Comparison of ENCODE assay signal across 15 cellular contexts in the genomic region with DNA sequence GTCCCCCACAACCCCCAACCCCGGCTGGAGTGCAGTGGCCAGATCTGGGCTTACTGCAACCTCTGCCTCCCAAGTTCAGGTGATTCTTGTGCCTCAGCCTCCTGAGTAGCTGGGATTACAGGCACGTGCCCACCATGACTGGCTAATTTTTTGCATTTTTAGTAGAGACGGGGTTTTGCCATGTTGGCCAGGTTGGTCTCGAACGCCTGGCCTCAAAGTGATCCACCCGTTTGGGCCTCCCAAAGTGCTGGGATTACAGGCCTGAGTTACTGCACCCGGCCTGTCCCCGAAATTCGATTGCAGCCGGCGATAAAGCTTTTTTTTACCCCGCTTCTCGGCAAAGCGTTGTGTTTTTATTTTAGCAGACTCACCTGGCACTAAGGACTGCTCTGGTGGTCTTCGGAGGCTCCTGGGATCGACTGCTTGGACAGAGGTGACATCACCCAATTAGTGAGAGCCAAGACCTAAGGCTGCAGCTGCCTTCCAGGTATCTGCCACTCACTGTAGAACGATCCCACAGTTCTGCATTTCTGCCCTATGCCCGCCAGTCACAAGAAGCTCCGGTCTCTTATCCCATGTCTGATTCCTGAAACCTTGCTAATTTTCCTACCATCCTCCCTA.
DNase-seq lines count a peak whose midpoint lies in the region; TF ChIP-seq lines count a peak whose summit lies in the region.
"Had no signal": no experiment of that assay in that cellular context is flagged by ENCODE, and none has a peak within 500 bp of the region (broad histone marks: within the 10 kb centered on the region; RNA-seq: fewer than 3 reads in every experiment).

No MANE protein-coding gene starts in this region.

- 0 out of 2 replicates have a peak, but pooled peaks cover 9% of the 10 kb centered on the region for H3F3A ChIP-seq in DOHH2 (ENCODE audit: control insufficient read depth, insufficient read depth)

- peaks cover 4 to 28% (median 23%) of the 10 kb centered on the region in 5 experiments for H3K9me3 Mint-ChIP-seq in brain
- H3K9me3 Mint-ChIP-seq in nephron progenitor cell = peaks cover 30% of the 10 kb centered on the region

- H3K27ac ChIP-seq in DOHH2 (ENCODE audit: low read depth, low read length) = no peak overlapping the region
- H3K27ac ChIP-seq: heart right ventricle, Peyer's patch had no signal

- no peaks in the 10 kb centered on the region for H3K9me2 ChIP-seq in DOHH2 (replicated peaks; ENCODE audit: control insufficient read depth, low read length)

- no peaks in the 10 kb centered on the region for H3K27me3 ChIP-seq in DOHH2 (ENCODE audit: control insufficient read depth, low read length)
- H3K27me3 ChIP-seq: heart right ventricle, Peyer's patch had no signal

- in situ Hi-C loops in KBM-7 (cut with MboI; ENCODE audit: low pct_unique_long_range_greater_than_20kb, low sequenced_read_pairs) = loop anchor here (25.0 kb wide), 1 partner anchor 104 kb away; a partner anchor contains a TSS

- H3K4me3 Mint-ChIP-seq in brain = peak overlapping the region in 3 of 5 experiments; percentile 30 to 51 (median 33)
- H3K4me3 Mint-ChIP-seq in nephron progenitor cell = peak overlapping the region; percentile 11

- no peaks in the 10 kb centered on the region for H3K79me2 ChIP-seq in DOHH2 (ENCODE audit: control insufficient read depth, low read length)

- H3K4me1 Mint-ChIP-seq in brain (peaks cover 13% of the 10 kb centered on the region), nephron progenitor cell (peaks cover 9% of the 10 kb centered on the region)

- H3K27me3 Mint-ChIP-seq in brain (no peaks in the 10 kb centered on the region), nephron progenitor cell (ENCODE audit: low read depth, poor library complexity) (peaks cover 9% of the 10 kb centered on the region)

- TF ChIP-seq CTCF in DOHH2 (IDR thresholded peaks at IDR 0.05; ENCODE audit: low read depth, low read length, poor library complexity, severe bottlenecking) (no peak), brain (conservative IDR thresholded peaks at IDR 0.05) (no peak), nephron progenitor cell (IDR thresholded peaks at IDR 0.05) (no peak)

- DNase-seq in KBM-7 (peak; percentile 68), nephron progenitor cell (peak; percentile 45), T-helper 9 cell (no peak), NCI-H82 treated with DMSO at 0.1 percent for 48 hours (lab: John Stamatoyannopoulos, UW; ENCODE audit: unreplicated experiment) (no peak), NCI-H1930 (lab: John Stamatoyannopoulos, UW) (no peak), NCI-H526 (lab: John Stamatoyannopoulos, UW) (no peak)
- DNase-seq: effector CD4-positive, alpha-beta T cell; heart right ventricle; midbrain; NCI-H1436; stimulated activated CD8-positive, alpha-beta memory T cell treated with anti-CD3 and anti-CD28 coated beads, Interleukin-4, amount 100 ng/mL, for 48 hours had no signal

- peaks cover 8% of the 10 kb centered on the region for H3K9me3 ChIP-seq in DOHH2 (ENCODE audit: control insufficient read depth, insufficient read depth, low read length)

- no peaks in the 10 kb centered on the region for H4K20me1 ChIP-seq in DOHH2 (ENCODE audit: control insufficient read depth, insufficient read depth, low read depth, low read length)

- peaks cover 7% of the 10 kb centered on the region; the same call in 1 of the 2 replicates for H3K4me1 ChIP-seq in DOHH2 (ENCODE audit: control insufficient read depth, low read length)
- H3K4me1 ChIP-seq: heart right ventricle, Peyer's patch had no signal

- H3K4me3 ChIP-seq in DOHH2 (ENCODE audit: low read length) = peak overlapping the region; percentile 51
- H3K4me3 ChIP-seq: heart right ventricle, Peyer's patch, skin epidermis had no signal

- no peak overlapping the region; the same call in 1 of the 2 replicates for H3K4me2 ChIP-seq in DOHH2 (ENCODE audit: low read length)

- H3K27ac Mint-ChIP-seq in brain = peak overlapping the region in 1 of 5 experiments; percentile 31
- peak overlapping the region; percentile 81 for H3K27ac Mint-ChIP-seq in nephron progenitor cell

- H3K36me3 Mint-ChIP-seq in brain (no peaks in the 10 kb centered on the region), nephron progenitor cell (ENCODE audit: low read depth) (peaks cover 16% of the 10 kb centered on the region)

- no peaks in the 10 kb centered on the region; the same call in 1 of the 2 replicates for H3K36me3 ChIP-seq in DOHH2 (ENCODE audit: control insufficient read depth, low read length)
- H3K36me3 ChIP-seq: heart right ventricle, Peyer's patch had no signal

Comparison
In these comparisons a context has a peak if more than half of its experiments do, and no peak if none do; other contexts are left out.
1. DNase-seq: peak in KBM-7 (single experiment) and nephron progenitor cell (single experiment); none in T-helper 9 cell (single experiment), NCI-H82 treated with DMSO at 0.1 percent for 48 hours (single experiment), NCI-H1930 (0 of 2) and NCI-H526 (0 of 2).